In genomic region chr10:77527839-77528238, GRCh38 we compare ENCODE assay signal across 18 cellular contexts.
"Had no signal": no experiment of that assay in that cellular context is flagged by ENCODE, and none has a peak within 500 bp of the region (broad histone marks: within the 10 kb centered on the region; RNA-seq: fewer than 3 reads in every experiment).

No MANE protein-coding gene starts in this region.

- H3K36me3 ChIP-seq: colonic mucosa, left ventricle myocardium inferior, spleen, stomach, thoracic aorta had no signal

- H3K27me3 ChIP-seq: body of pancreas, colonic mucosa, hepatocyte, spleen, stomach had no signal

- H3K4me2 ChIP-seq: hepatocyte had no signal

- DNase-seq: activated CD4-positive, alpha-beta T cell treated with anti-CD3 and anti-CD28 coated beads, Interleukin-2, amount 10 ng/mL, durations not matched to agents 7 days and 5 days; activated CD8-positive, alpha-beta memory T cell treated with anti-CD3 and anti-CD28 coated beads, Interleukin-2, amount 50 U/mL, for 48 hours; activated naive CD8-positive, alpha-beta T cell treated with anti-CD3 and anti-CD28 coated beads for 36 hours; amygdala; body of pancreas; central memory CD4-positive, alpha-beta T cell; colonic mucosa; effector CD4-positive, alpha-beta T cell; left ventricle myocardium inferior; nucleus accumbens; right cardiac atrium; spleen; stomach had no signal

- H3K4me1 ChIP-seq: colonic mucosa, left ventricle myocardium inferior had no signal

- H2AFZ ChIP-seq: hepatocyte had no signal

- ATAC-seq: body of pancreas, right cardiac atrium had no signal

- H3K79me2 ChIP-seq: hepatocyte had no signal

- H3K4me3 ChIP-seq: body of pancreas, colonic mucosa, hepatocyte, left ventricle myocardium inferior, spleen, stomach, thoracic aorta had no signal

- H3K9me3 ChIP-seq: body of pancreas, colonic mucosa, left ventricle myocardium inferior, spleen, stomach, thoracic aorta had no signal

- H3K27ac ChIP-seq: body of pancreas, colonic mucosa, hepatocyte, left ventricle myocardium inferior, thoracic aorta had no signal

- FAIRE-seq: endothelial cell of umbilical vein, frontal cortex, urothelium cell line had no signal
